Comparison of ENCODE assay signal across 8 cellular contexts in genomic region chr7:121994625-121995410, GRCh38.
A peak's percentile ranks its signal among the peaks of the same experiment; 100 is the strongest.
DNase-seq lines count a peak whose midpoint lies in the region; ATAC-seq and TF ChIP-seq lines count a peak whose summit lies in the region.

No MANE protein-coding gene starts in this region.

- H3K79me2 ChIP-seq in ACC112 (ENCODE audit: control insufficient read depth, insufficient read depth, low read length, unreplicated experiment) = no peaks in the 10 kb centered on the region

- no peak overlapping the region for H3K27ac Mint-ChIP-seq in immature natural killer cell

- H3K27me3 ChIP-seq in ACC112 (ENCODE audit: insufficient read depth, low read length) = no peaks in the 10 kb centered on the region

- H3K36me3 ChIP-seq in ACC112 (ENCODE audit: insufficient read depth, low read length) (no peaks in the 10 kb centered on the region), SK-N-MC (ENCODE audit: insufficient read depth, low read length) (no peaks in the 10 kb centered on the region)

- H3K9ac ChIP-seq in SK-N-MC (ENCODE audit: insufficient read length) = no peak overlapping the region

- TF ChIP-seq POLR2A in NB4 (IDR thresholded peaks at IDR 0.05; ENCODE audit: extremely low read depth, insufficient read length) = no peak

- H3K27ac ChIP-seq in ACC112 (ENCODE audit: low read depth, low read length) = no peak overlapping the region
- H3K27ac ChIP-seq in SK-N-MC = no peak overlapping the region

- no peak overlapping the region for H3K4me3 Mint-ChIP-seq in immature natural killer cell

- H3K9me3 ChIP-seq in SK-N-MC (ENCODE audit: low read depth, low read length) = no peaks in the 10 kb centered on the region

- no peaks in the 10 kb centered on the region for H3K27me3 Mint-ChIP-seq in immature natural killer cell (ENCODE audit: low read depth in 3 of 3)

- H3K4me3 ChIP-seq in ACC112 (ENCODE audit: low read depth, low read length) = no peak overlapping the region
- no peak overlapping the region for H3K4me3 ChIP-seq in NB4 (ENCODE audit: low read depth, low read length)
- H3K4me3 ChIP-seq in SK-N-MC = no peak overlapping the region

- H3K36me3 Mint-ChIP-seq in immature natural killer cell = no peaks in the 10 kb centered on the region

- no peaks in the 10 kb centered on the region for H3K4me1 ChIP-seq in ACC112 (ENCODE audit: control insufficient read depth, insufficient read depth, low read length, unreplicated experiment)

- no peaks in the 10 kb centered on the region for H3K4me1 Mint-ChIP-seq in immature natural killer cell

- peak; percentile 98 for ATAC-seq in GM18498 (IDR thresholded peaks at IDR 0.05; ENCODE audit: unreplicated experiment)
- ATAC-seq in HG02763 (IDR thresholded peaks at IDR 0.05; ENCODE audit: unreplicated experiment) = peak; percentile 93

- H3K9me3 Mint-ChIP-seq in immature natural killer cell = no peaks in the 10 kb centered on the region

- peak; percentile 82 for TF ChIP-seq CTCF in NB4 (IDR thresholded peaks at IDR 0.05; ENCODE audit: low read depth, low read length)

- peak overlapping the region; percentile 78 for H2AFZ ChIP-seq in ACC112 (ENCODE audit: low read length, unreplicated experiment)

- DNase-seq in NB4 (ENCODE audit: low read depth) = peak; percentile 76
- DNase-seq in SK-N-MC (ENCODE audit: low read depth, low spot score) = peak; percentile 71
- DNase-seq in brain pericyte (ENCODE audit: low read depth, low spot score) = peak; percentile 36
- DNase-seq in immature natural killer cell = peak in 2 of 3 donors; percentile 4 to 27
- peak in 3 of 4 experiments; percentile 1 to 24 (median 10) for DNase-seq in stimulated activated CD4-positive, alpha-beta T cell treated with anti-CD3 and anti-CD28 coated beads, Interleukin-1b, Interleukin-23, amount 100 ng/mL, for 24 hours (ENCODE audit: low read depth in 4 of 4, low spot score in 1 of 4)

Comparison
In these comparisons a context has a peak if more than half of its experiments do, and no peak if none do; other contexts are left out.
1. DNase-seq: peak in every context shown above with its lines; median percentile 76 in NB4; 71 in SK-N-MC; 36 in brain pericyte; 16 in immature natural killer cell; 10 in stimulated activated CD4-positive, alpha-beta T cell treated with anti-CD3 and anti-CD28 coated beads, Interleukin-1b, Interleukin-23, amount 100 ng/mL, for 24 hours.